1 cellular context compared by ENCODE assay signal in the genomic region with DNA sequence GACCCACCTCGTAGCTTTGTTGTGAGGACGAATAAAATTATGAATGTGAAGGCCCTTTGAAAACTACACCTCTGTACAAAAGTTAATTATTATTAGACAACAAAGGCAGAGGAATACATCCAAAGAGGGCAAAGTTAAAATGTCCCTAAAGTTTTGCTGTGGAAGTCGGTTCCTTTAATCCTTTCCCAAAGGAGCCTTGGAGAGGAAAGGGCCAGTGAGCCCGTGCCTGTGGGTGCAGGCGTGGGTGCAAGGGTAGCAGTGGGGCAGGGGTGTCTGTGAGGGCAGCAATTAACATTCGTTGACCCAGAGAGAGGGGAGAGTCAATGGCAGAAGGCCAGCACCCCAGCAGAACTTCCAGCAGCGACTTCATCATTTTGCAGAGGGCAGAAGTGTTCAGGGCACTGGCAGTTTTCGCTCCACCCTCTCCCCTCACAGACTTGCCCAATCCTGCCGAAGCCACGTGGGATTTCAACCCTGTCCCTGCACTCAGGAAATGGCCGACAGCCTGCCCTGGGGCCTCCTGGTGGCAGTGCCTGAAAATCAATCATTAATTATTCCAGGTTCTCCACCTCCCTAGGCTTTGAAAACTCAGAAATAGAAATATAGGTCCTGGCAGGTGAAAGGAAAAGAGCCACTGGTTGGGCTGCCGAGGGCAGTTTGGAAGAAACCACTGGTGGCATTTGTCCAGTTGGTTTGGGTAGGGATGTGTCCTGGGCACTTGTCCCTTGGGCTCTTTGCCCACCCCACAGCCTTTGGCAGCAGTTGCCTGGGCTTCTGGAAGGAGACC.
TF ChIP-seq lines count a peak whose summit lies in the region.

No MANE protein-coding gene starts in this region.

TF ChIP-seq in HepG2, 621 proteins besides CTCF, POLR2A, EP300 and RAD21 (continued from another document and continues in another):
- TF ChIP-seq, protein P1, sequence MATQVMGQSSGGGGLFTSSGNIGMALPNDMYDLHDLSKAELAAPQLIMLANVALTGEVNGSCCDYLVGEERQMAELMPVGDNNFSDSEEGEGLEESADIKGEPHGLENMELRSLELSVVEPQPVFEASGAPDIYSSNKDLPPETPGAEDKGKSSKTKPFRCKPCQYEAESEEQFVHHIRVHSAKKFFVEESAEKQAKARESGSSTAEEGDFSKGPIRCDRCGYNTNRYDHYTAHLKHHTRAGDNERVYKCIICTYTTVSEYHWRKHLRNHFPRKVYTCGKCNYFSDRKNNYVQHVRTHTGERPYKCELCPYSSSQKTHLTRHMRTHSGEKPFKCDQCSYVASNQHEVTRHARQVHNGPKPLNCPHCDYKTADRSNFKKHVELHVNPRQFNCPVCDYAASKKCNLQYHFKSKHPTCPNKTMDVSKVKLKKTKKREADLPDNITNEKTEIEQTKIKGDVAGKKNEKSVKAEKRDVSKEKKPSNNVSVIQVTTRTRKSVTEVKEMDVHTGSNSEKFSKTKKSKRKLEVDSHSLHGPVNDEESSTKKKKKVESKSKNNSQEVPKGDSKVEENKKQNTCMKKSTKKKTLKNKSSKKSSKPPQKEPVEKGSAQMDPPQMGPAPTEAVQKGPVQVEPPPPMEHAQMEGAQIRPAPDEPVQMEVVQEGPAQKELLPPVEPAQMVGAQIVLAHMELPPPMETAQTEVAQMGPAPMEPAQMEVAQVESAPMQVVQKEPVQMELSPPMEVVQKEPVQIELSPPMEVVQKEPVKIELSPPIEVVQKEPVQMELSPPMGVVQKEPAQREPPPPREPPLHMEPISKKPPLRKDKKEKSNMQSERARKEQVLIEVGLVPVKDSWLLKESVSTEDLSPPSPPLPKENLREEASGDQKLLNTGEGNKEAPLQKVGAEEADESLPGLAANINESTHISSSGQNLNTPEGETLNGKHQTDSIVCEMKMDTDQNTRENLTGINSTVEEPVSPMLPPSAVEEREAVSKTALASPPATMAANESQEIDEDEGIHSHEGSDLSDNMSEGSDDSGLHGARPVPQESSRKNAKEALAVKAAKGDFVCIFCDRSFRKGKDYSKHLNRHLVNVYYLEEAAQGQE (IDR thresholded peaks at IDR 0.05; ENCODE audit: borderline replicate concordance in 1 of 2, low read depth in 1 of 2, low read length in 2 of 2): peak in 1 of 2 experiments; percentile 31; a peak in 1 of 4 replicates
- no peak for TF ChIP-seq ZNF672 (CRISPR knock-in tag; IDR thresholded peaks at IDR 0.05)
- peak; percentile 65 for TF ChIP-seq ZNF781 (CRISPR knock-in tag; IDR thresholded peaks at IDR 0.05; ENCODE audit: borderline replicate concordance, not compliant biosample characterization)
- TF ChIP-seq ZNF225 (CRISPR knock-in tag; IDR thresholded peaks at IDR 0.05): no peak
- TF ChIP-seq ZNF883 (CRISPR knock-in tag; IDR thresholded peaks at IDR 0.05; ENCODE audit: not compliant biosample characterization): no peak
- peak; percentile 55; the same call in 1 of the 2 replicates for TF ChIP-seq KDM3A (CRISPR knock-in tag; IDR thresholded peaks at IDR 0.05; ENCODE audit: low read depth)
- TF ChIP-seq JUND (CRISPR knock-in tag; IDR thresholded peaks at IDR 0.05): no peak
- TF ChIP-seq KLF15 (CRISPR knock-in tag; IDR thresholded peaks at IDR 0.05; ENCODE audit: borderline replicate concordance): 0 out of 2 replicates have a peak, but pooled peaks have one; percentile 28
- TF ChIP-seq SRSF4 (IDR thresholded peaks at IDR 0.05; ENCODE audit: low read depth, low read length, poor library complexity, severe bottlenecking): no peak
- TF ChIP-seq DPF2 (CRISPR knock-in tag; IDR thresholded peaks at IDR 0.05; ENCODE audit: borderline replicate concordance, low read depth): no peak
- peak; percentile 50 for TF ChIP-seq USF2 (IDR thresholded peaks at IDR 0.05; ENCODE audit: low read depth, low read length)
- TF ChIP-seq USF2 (CRISPR knock-in tag; IDR thresholded peaks at IDR 0.05; ENCODE audit: borderline replicate concordance): peak; percentile 72; the same call in 1 of the 2 replicates
- TF ChIP-seq ZNF280B (CRISPR knock-in tag; IDR thresholded peaks at IDR 0.05; ENCODE audit: borderline replicate concordance): peak; percentile 93
- TF ChIP-seq HNF1B (CRISPR knock-in tag; IDR thresholded peaks at IDR 0.05): peak; percentile 46
- no peak for TF ChIP-seq SMARCC2 (IDR thresholded peaks at IDR 0.05)
- TF ChIP-seq FUBP1 (CRISPR knock-in tag; IDR thresholded peaks at IDR 0.05; ENCODE audit: borderline replicate concordance): no peak
- TF ChIP-seq TRIM24 (CRISPR knock-in tag; IDR thresholded peaks at IDR 0.05): 0 out of 2 replicates have a peak, but pooled peaks have one; percentile 61
- no peak for TF ChIP-seq ZNF740 (CRISPR knock-in tag; IDR thresholded peaks at IDR 0.05)
- no peak for TF ChIP-seq GPBP1L1 (CRISPR knock-in tag; IDR thresholded peaks at IDR 0.05)
- TF ChIP-seq SNAI1 (CRISPR knock-in tag; IDR thresholded peaks at IDR 0.05; ENCODE audit: borderline replicate concordance): no peak
- TF ChIP-seq GATAD1 (CRISPR knock-in tag; IDR thresholded peaks at IDR 0.05): peak; percentile 49; the same call in 1 of the 2 replicates
- TF ChIP-seq, protein P2, sequence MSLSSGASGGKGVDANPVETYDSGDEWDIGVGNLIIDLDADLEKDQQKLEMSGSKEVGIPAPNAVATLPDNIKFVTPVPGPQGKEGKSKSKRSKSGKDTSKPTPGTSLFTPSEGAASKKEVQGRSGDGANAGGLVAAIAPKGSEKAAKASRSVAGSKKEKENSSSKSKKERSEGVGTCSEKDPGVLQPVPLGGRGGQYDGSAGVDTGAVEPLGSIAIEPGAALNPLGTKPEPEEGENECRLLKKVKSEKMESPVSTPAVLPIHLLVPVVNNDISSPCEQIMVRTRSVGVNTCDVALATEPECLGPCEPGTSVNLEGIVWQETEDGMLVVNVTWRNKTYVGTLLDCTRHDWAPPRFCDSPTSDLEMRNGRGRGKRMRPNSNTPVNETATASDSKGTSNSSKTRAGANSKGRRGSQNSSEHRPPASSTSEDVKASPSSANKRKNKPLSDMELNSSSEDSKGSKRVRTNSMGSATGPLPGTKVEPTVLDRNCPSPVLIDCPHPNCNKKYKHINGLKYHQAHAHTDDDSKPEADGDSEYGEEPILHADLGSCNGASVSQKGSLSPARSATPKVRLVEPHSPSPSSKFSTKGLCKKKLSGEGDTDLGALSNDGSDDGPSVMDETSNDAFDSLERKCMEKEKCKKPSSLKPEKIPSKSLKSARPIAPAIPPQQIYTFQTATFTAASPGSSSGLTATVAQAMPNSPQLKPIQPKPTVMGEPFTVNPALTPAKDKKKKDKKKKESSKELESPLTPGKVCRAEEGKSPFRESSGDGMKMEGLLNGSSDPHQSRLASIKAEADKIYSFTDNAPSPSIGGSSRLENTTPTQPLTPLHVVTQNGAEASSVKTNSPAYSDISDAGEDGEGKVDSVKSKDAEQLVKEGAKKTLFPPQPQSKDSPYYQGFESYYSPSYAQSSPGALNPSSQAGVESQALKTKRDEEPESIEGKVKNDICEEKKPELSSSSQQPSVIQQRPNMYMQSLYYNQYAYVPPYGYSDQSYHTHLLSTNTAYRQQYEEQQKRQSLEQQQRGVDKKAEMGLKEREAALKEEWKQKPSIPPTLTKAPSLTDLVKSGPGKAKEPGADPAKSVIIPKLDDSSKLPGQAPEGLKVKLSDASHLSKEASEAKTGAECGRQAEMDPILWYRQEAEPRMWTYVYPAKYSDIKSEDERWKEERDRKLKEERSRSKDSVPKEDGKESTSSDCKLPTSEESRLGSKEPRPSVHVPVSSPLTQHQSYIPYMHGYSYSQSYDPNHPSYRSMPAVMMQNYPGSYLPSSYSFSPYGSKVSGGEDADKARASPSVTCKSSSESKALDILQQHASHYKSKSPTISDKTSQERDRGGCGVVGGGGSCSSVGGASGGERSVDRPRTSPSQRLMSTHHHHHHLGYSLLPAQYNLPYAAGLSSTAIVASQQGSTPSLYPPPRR (CRISPR knock-in tag; IDR thresholded peaks at IDR 0.05; ENCODE audit: borderline replicate concordance): peak; percentile 35; the same call in 1 of the 2 replicates
- TF ChIP-seq PHF21A (CRISPR knock-in tag; IDR thresholded peaks at IDR 0.05): peak; percentile 85
- no peak for TF ChIP-seq RELA (CRISPR knock-in tag; IDR thresholded peaks at IDR 0.05)
- TF ChIP-seq FOXJ3 (CRISPR knock-in tag; IDR thresholded peaks at IDR 0.05; ENCODE audit: borderline replicate concordance): peak; percentile 63; the same call in 1 of the 2 replicates
- no peak for TF ChIP-seq SMARCE1 (IDR thresholded peaks at IDR 0.05; ENCODE audit: borderline replicate concordance)
- TF ChIP-seq, protein P3, sequence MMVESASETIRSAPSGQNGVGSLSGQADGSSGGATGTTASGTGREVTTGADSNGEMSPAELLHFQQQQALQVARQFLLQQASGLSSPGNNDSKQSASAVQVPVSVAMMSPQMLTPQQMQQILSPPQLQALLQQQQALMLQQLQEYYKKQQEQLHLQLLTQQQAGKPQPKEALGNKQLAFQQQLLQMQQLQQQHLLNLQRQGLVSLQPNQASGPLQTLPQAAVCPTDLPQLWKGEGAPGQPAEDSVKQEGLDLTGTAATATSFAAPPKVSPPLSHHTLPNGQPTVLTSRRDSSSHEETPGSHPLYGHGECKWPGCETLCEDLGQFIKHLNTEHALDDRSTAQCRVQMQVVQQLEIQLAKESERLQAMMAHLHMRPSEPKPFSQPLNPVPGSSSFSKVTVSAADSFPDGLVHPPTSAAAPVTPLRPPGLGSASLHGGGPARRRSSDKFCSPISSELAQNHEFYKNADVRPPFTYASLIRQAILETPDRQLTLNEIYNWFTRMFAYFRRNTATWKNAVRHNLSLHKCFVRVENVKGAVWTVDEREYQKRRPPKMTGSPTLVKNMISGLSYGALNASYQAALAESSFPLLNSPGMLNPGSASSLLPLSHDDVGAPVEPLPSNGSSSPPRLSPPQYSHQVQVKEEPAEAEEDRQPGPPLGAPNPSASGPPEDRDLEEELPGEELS (CRISPR knock-in tag; IDR thresholded peaks at IDR 0.05): peak; percentile 45; the same call in 1 of the 2 replicates
